ENCODE assay signal across 8 cellular contexts in genomic region chr19:3572132-3572854, GRCh38. TPM values are rescaled to one million over a fixed set of nuclear protein-coding genes. Genes with fewer than 3 reads are reported as not detected.
DNase-seq lines count a peak whose midpoint lies in the region; ATAC-seq, FAIRE-seq and TF ChIP-seq lines count a peak whose summit lies in the region.

No MANE protein-coding gene starts in this region.

- CTCF ChIA-PET in T-cell (lab: Charles Lee) = no interaction called here

- peak overlapping the region in 6 of 10 donors; percentile 37 to 84 (median 60) for H3K27ac ChIP-seq in heart right ventricle
- H3K27ac ChIP-seq in transverse colon = peak overlapping the region; percentile 61 to 92 (median 88)

- peak; percentile 81 for ATAC-seq in HG02884 (IDR thresholded peaks at IDR 0.05; ENCODE audit: unreplicated experiment)
- ATAC-seq in T-cell (replicated peaks in 1 of 4) = peak; percentile 93 to 97 (median 96)
- ATAC-seq in heart right ventricle = peak; percentile 96 to 99 (median 98)

- H3K4me1 Mint-ChIP-seq in T-cell = peaks cover 14 to 21% (median 18%) of the 10 kb centered on the region in 3 donors

- no peak for TF ChIP-seq CTCF in heart right ventricle (IDR thresholded peaks at IDR 0.05)
- TF ChIP-seq CTCF in transverse colon (IDR thresholded peaks at IDR 0.05) = no peak

- in situ Hi-C loops in transverse colon (cut with MboI; ENCODE audit: low pct_ligation_motif_present in 1 of 4, low pct_unique_long_range_greater_than_20kb in 1 of 4, low sequenced_read_pairs in 3 of 4) = no loop called here

- intact Hi-C loops in heart right ventricle (cut with DNase I) (loop anchor here in 4 of 10 donors (1.0 to 10.0 kb wide), 3 partner anchors 15 to 65 kb away; partner anchors contain the start of genes MFSD12 (in 3 of the 4), CACTIN (in 1 of the 4) and FZR1 (in 1 of the 4)), transverse colon (cut with DNase I; ENCODE audit: low total_unique reads) (no loop called here)

- H3K9me3 ChIP-seq in heart right ventricle (no peaks in the 10 kb centered on the region), transverse colon (no peaks in the 10 kb centered on the region)

- H3K27me3 ChIP-seq in heart right ventricle (no peaks in the 10 kb centered on the region), transverse colon (no peaks in the 10 kb centered on the region)

- no peak for TF ChIP-seq EP300 in transverse colon (IDR thresholded peaks at IDR 0.05; ENCODE audit: low read depth)

- peaks cover 0 to 13% (median 0%) of the 10 kb centered on the region in 9 donors for H3K36me3 ChIP-seq in heart right ventricle
- no peaks in the 10 kb centered on the region for H3K36me3 ChIP-seq in transverse colon

- H3K9me3 Mint-ChIP-seq in T-cell = no peaks in the 10 kb centered on the region

- POLR2A ChIA-PET in T-cell (lab: Charles Lee) = no interaction called here

- DNase-seq in GM12891 (ENCODE audit: insufficient read length, low spot score) (peak; percentile 98), NCI-H146 (lab: John Stamatoyannopoulos, UW) (peak; percentile 98), T-cell (peak; percentile 97 to 100 (median 99)), amniotic epithelial cell (ENCODE audit: low read depth) (peak; percentile 99), heart right ventricle (peak; percentile 100), pons (ENCODE audit: low spot score) (peak; percentile 100), transverse colon (peak; percentile 100)

- H3K27ac Mint-ChIP-seq in T-cell = peak overlapping the region; percentile 11 to 25

- H3K4me1 ChIP-seq in heart right ventricle (peaks cover 10 to 40% (median 26%) of the 10 kb centered on the region in 9 donors), transverse colon (peaks cover 14 to 55% (median 48%) of the 10 kb centered on the region in 4 donors)

- peak overlapping the region; percentile 59 to 100 (median 96) for H3K4me3 ChIP-seq in heart right ventricle
- peak overlapping the region; percentile 7 to 80 (median 77) for H3K4me3 ChIP-seq in transverse colon

- H3K27me3 Mint-ChIP-seq in T-cell = no peaks in the 10 kb centered on the region

- peak overlapping the region; percentile 62 to 79 (median 77) for H3K4me3 Mint-ChIP-seq in T-cell

- 1% methylated on average over 48 of the region's 48 CpGs for WGBS in heart right ventricle, 2 donors
- 2% methylated on average over 48 of the region's 48 CpGs; no CpG with 5 or more reads in 1 of the 2 donors for WGBS in transverse colon (ENCODE audit: low coverage in 1 of 2), 2 donors

- H3K36me3 Mint-ChIP-seq in T-cell = peaks cover 11% of the 10 kb centered on the region

- TF ChIP-seq POLR2A in GM12891 (IDR thresholded peaks at IDR 0.05; ENCODE audit: low read depth, low read length) (no peak), transverse colon (IDR thresholded peaks at IDR 0.05) (no peak)

- peak; percentile 100 for FAIRE-seq in GM12891 (lab: Jason Lieb, UNC)

TF ChIP-seq in GM12891, 5 proteins besides CTCF, POLR2A, EP300 and RAD21:
- TF ChIP-seq PAX5 (IDR thresholded peaks at IDR 0.05; ENCODE audit: insufficient read depth, low read length, severe bottlenecking) (no peak), POU2F2 (IDR thresholded peaks at IDR 0.05; ENCODE audit: low read depth, low read length) (no peak)

RNA-seq across cellular contexts. Expression of gene HMG20B, which starts 0.5 kb away (rescaled TPM):
- 44.6 TPM for polyA plus RNA-seq in GM12891 (2012; ENCODE audit: low read depth, missing spikeins)
- total RNA-seq in T-cell (10 to 100 TPM; 38.0 to 81.6 (median 74.7) TPM), heart right ventricle (10 to 100 TPM; 19.5 to 49.3 (median 30.3) TPM), transverse colon (100 to 1,000 TPM in 3 of 4 donors, 10 to 100 TPM in 1; 88.9 to 555 (median 130) TPM)
- 10 to 100 TPM; 65.2 to 73.3 TPM for polyA plus RNA-seq in heart right ventricle

RNA-seq across cellular contexts. Expression of gene GIPC3, which starts 13.0 kb away (rescaled TPM):
- polyA plus RNA-seq in GM12891 (2012; ENCODE audit: low read depth, missing spikeins) = 0.06 TPM
- total RNA-seq in T-cell = 1 to 10 TPM; 1.5 to 4.3 (median 2.7) TPM
- total RNA-seq in heart right ventricle = 1 to 10 TPM; 1.3 to 2.8 (median 2.1) TPM
- polyA plus RNA-seq in heart right ventricle = 1 to 10 TPM in 1 of 2 donors, under 1 TPM in 1; 0.90 to 2.4 TPM
- under 1 TPM in 3 of 4 donors, not detected in 1; 0.14 to 0.95 (median 0.60) TPM for total RNA-seq in transverse colon

RNA-seq across cellular contexts. Expression of gene MFSD12, which starts 14.9 kb away (rescaled TPM):
- 22.7 TPM for polyA plus RNA-seq in GM12891 (2012; ENCODE audit: low read depth, missing spikeins)
- 100 to 1,000 TPM in 3 of 5 donors, 10 to 100 TPM in 2; 81.2 to 147 (median 141) TPM for total RNA-seq in T-cell
- total RNA-seq in heart right ventricle = 10 to 100 TPM; 11.6 to 41.3 (median 21.0) TPM
- polyA plus RNA-seq in heart right ventricle = 10 to 100 TPM; 24.3 to 43.2 TPM
- 100 to 1,000 TPM in 1 of 4 donors, 10 to 100 TPM in 3; 35.2 to 214 (median 49.2) TPM for total RNA-seq in transverse colon

RNA-seq across cellular contexts. Expression of gene TEKTIP1, which starts 33.3 kb away (rescaled TPM):
- polyA plus RNA-seq in GM12891 (2012; ENCODE audit: low read depth, missing spikeins) = 0.63 TPM
- total RNA-seq in T-cell (10 to 100 TPM in 3 of 5 donors, 1 to 10 TPM in 2; 7.7 to 12.4 (median 10.3) TPM), heart right ventricle (1 to 10 TPM in 2 of 10 donors, under 1 TPM in 8; 0.38 to 1.3 (median 0.79) TPM), transverse colon (1 to 10 TPM in 2 of 4 donors, not detected in 2; 2.5 to 5.2 TPM)
- polyA plus RNA-seq in heart right ventricle = under 1 TPM in 1 of 2 donors, not detected in 1; 0.09 TPM

RNA-seq across cellular contexts. Expression of gene TBXA2R, which starts 34.4 kb away (rescaled TPM):
- 0.09 TPM for polyA plus RNA-seq in GM12891 (2012; ENCODE audit: low read depth, missing spikeins)
- total RNA-seq in T-cell = 10 to 100 TPM in 1 of 5 donors, 1 to 10 TPM in 4; 2.4 to 11.2 (median 7.1) TPM
- total RNA-seq in heart right ventricle = 1 to 10 TPM; 1.6 to 4.0 (median 3.0) TPM
- polyA plus RNA-seq in heart right ventricle = 1 to 10 TPM; 2.9 to 3.4 TPM
- under 1 TPM in 2 of 4 donors, not detected in 2; 0.27 to 0.79 TPM for total RNA-seq in transverse colon

Comparison
In these comparisons a context has a peak if more than half of its experiments do, and no peak if none do; other contexts are left out.
1. Peak in every context shown above with its lines: DNase-seq, ATAC-seq, H3K4me3 ChIP-seq and H3K27ac ChIP-seq.